In the genomic region with DNA sequence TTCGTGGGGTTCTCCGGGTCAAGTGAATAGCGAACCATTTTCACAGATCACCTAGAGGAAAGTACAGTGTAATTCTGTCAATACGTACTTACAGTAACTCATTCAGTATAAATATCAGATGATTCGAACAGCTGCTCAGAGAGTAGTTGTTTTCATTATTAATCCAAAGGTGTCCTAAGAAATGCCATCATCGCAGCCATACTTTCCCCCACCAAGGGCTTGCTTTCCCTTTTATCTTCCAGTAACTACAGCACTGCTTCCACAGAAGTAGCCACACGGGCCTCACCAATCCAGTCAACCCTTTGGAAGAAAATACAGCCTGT, we compare ENCODE assay signal across 8 cellular contexts. TPM values are rescaled to one million over a fixed set of nuclear protein-coding genes. Genes with fewer than 3 reads are reported as not detected.
A peak's percentile ranks its signal among the peaks of the same experiment; 100 is the strongest.
DNase-seq lines count a peak whose midpoint lies in the region; TF ChIP-seq lines count a peak whose summit lies in the region.

No MANE protein-coding gene starts in this region.

- peaks cover 53% of the 10 kb centered on the region for H3K36me3 ChIP-seq in SJSA1

- CTCF ChIA-PET in GM10248 (lab: Yijun Ruan, JAX), result no interaction called here

- no peaks in the 10 kb centered on the region for H3K27me3 ChIP-seq in SJSA1 (replicated peaks)

- H3K4me1 ChIP-seq in SJSA1 (replicated peaks), result peaks cover 28% of the 10 kb centered on the region

- H3K9me3 ChIP-seq in SJSA1 (replicated peaks), result no peaks in the 10 kb centered on the region

- POLR2A ChIA-PET in GM10248 (lab: Yijun Ruan, JAX), result no interaction called here

- TF ChIP-seq CTCF in fibroblast of mammary gland (conservative IDR thresholded peaks at IDR 0.05; ENCODE audit: control insufficient read depth, insufficient read depth, low read depth, low read length), result no peak
- no peak for TF ChIP-seq CTCF in GM10248 (IDR thresholded peaks at IDR 0.05; ENCODE audit: control extremely low read depth, extremely low read depth, low read depth, missing control alignments)

- peak overlapping the region; percentile 78 for H3K27ac ChIP-seq in SJSA1

- H3K4me3 ChIP-seq in GM08714 (ENCODE audit: low read length) (peak overlapping the region; percentile 83), SJSA1 (peak overlapping the region; percentile 69), fibroblast of mammary gland (ENCODE audit: control insufficient read depth, low read depth, low read length) (peak overlapping the region; percentile 99)

- DNase-seq in SJSA1 (ENCODE audit: low read depth in 1 of 2, low spot score in 2 of 2) (no peak), fibroblast of mammary gland (ENCODE audit: low read depth) (peak; percentile 24), retina (peak; percentile 7), GM10248 (ENCODE audit: extremely low spot score) (no peak), NCI-H82 treated with DMSO at 0.1 percent for 48 hours (lab: John Stamatoyannopoulos, UW; ENCODE audit: unreplicated experiment) (no peak), hippocampal formation (lab: John Stamatoyannopoulos, UW) (no peak), DMS53 (lab: John Stamatoyannopoulos, UW) (no peak)

RNA-seq across cellular contexts. Expression of a gene that starts 0.8 kb away (rescaled TPM):
- total RNA-seq in SJSA1 (2014; rRNA removed; shearing (Covaris generic)), result 1,692 and 3,138 TPM in 2 replicates

RNA-seq across cellular contexts. Expression of a gene that starts 4.5 kb away (rescaled TPM):
- total RNA-seq in SJSA1 (2014; rRNA removed; shearing (Covaris generic)), result 49.3 and 58.4 TPM in 2 replicates

RNA-seq across cellular contexts. Expression of a gene that starts 31.1 kb away (rescaled TPM):
- total RNA-seq in SJSA1 (2014; rRNA removed; shearing (Covaris generic)), result 30.5 and 60.2 TPM in 2 replicates

Comparison
In these comparisons a context has a peak if more than half of its experiments do, and no peak if none do; other contexts are left out.
1. DNase-seq: peak in fibroblast of mammary gland (single experiment) and retina (single experiment); none in SJSA1 (0 of 2), GM10248 (single experiment), NCI-H82 treated with DMSO at 0.1 percent for 48 hours (single experiment), hippocampal formation (0 of 2) and DMS53 (single experiment).
2. Peak in every context shown above with its lines, with median percentiles within 50 percentile points of each other: H3K4me3 ChIP-seq.